ENCODE assay signal across 34 cellular contexts in the genomic region with DNA sequence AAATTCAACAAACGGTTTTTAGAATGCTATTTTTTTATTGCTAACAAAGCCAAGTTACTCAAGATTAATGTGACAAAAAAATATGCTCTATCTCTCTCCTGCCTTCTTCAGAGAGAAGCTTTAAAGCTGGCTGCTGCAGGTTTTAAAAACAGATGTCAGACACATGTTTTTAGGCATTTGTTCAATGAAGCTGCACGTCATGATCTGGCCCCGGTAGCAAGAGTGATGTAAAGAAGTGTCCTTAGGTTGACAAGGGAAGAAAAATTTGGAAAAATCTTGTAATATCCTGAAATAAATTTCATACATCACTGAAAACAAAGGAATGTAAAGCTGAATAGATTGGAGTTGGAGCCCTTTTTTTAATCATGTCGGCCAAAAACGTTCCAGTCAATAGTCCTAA.
"Had no signal": no experiment of that assay in that cellular context is flagged by ENCODE, and none has a peak within 500 bp of the region (broad histone marks: within the 10 kb centered on the region; RNA-seq: fewer than 3 reads in every experiment).

No MANE protein-coding gene starts in this region.

- H3K27me3 Mint-ChIP-seq: activated CD4-positive, alpha-beta memory T cell treated with anti-CD3 and anti-CD28 coated beads for 36 hours; activated CD4-positive, alpha-beta T cell treated with anti-CD3 and anti-CD28 coated beads, Interleukin-2, amount 10 ng/mL, durations not matched to agents 24 days and 14 days; natural killer cell treated with Interleukin-12 subunit alpha and Interleukin-12 subunit beta and Interleukin-15 and Interleukin-18, amount 100 ng/mL, for 72 hours; stimulated activated naive CD8-positive, alpha-beta T cell treated with anti-CD3 and anti-CD28 coated beads, Interleukin-15, amount 100 ng/mL, for 72 hours; T-helper 17 cell; type B pancreatic cell had no signal

- H3K4me3 ChIP-seq: adrenal gland, heart right ventricle, lung, mucosa of descending colon, skin epidermis, uterus had no signal

- DNase-seq: activated CD4-positive, alpha-beta memory T cell treated with anti-CD3 and anti-CD28 coated beads for 36 hours; activated CD4-positive, alpha-beta T cell treated with anti-CD3 and anti-CD28 coated beads, Interleukin-2, amount 10 ng/mL, durations not matched to agents 24 days and 14 days; activated CD4-positive, CD25-positive, alpha-beta regulatory T cell treated with anti-CD3 and anti-CD28 coated beads, Interleukin-2, amount 50 U/mL, for 72 hours; activated CD8-positive, alpha-beta memory T cell treated with anti-CD3 and anti-CD28 coated beads, Interleukin-2, amount 50 U/mL, for 4 hours; activated effector memory CD4-positive, alpha-beta T cell treated with anti-CD3 and anti-CD28 coated beads, Interleukin-2, amount 50 U/mL, for 16 hours; activated naive CD4-positive, alpha-beta T cell treated with anti-CD3 and anti-CD28 coated beads for 36 hours; activated naive CD8-positive, alpha-beta T cell treated with anti-CD3 and anti-CD28 coated beads for 36 hours; activated T-cell treated with anti-CD3 and anti-CD28 coated beads, Interleukin-2, amount 50 U/mL, for 1 hour; adrenal gland; aorta; brain microvascular endothelial cell; caudate nucleus; endodermal cell; foreskin keratinocyte; heart right ventricle; mesendoderm; mucosa of descending colon; posterior cingulate gyrus; stimulated activated CD4-positive, alpha-beta T cell treated with anti-CD3 and anti-CD28 coated beads, Interleukin-12 subunit alpha, Interleukin-12 subunit beta, amount 100 ng/mL, for 4 hours; stimulated activated CD4-positive, alpha-beta T cell treated with anti-CD3 and anti-CD28 coated beads, Interleukin-4, amount 100 ng/mL, for 1 hour; stimulated activated naive CD8-positive, alpha-beta T cell treated with anti-CD3 and anti-CD28 coated beads, Interleukin-15, amount 100 ng/mL, for 72 hours; substantia nigra; T-helper 17 cell; T1000; uterus had no signal

- H3K27me3 ChIP-seq: adrenal gland, brain microvascular endothelial cell, foreskin keratinocyte, heart right ventricle, uterus had no signal

- H3K27ac ChIP-seq: adrenal gland, brain microvascular endothelial cell, foreskin keratinocyte, skin epidermis, uterus had no signal

- H3K36me3 ChIP-seq: adrenal gland, brain microvascular endothelial cell, heart right ventricle, uterus had no signal

- H3K36me3 Mint-ChIP-seq: activated CD4-positive, alpha-beta memory T cell treated with anti-CD3 and anti-CD28 coated beads for 36 hours; activated naive CD8-positive, alpha-beta T cell treated with anti-CD3 and anti-CD28 coated beads for 36 hours; natural killer cell treated with Interleukin-12 subunit alpha and Interleukin-12 subunit beta and Interleukin-15 and Interleukin-18, amount 100 ng/mL, for 72 hours; stimulated activated effector memory CD8-positive, alpha-beta T cell treated with anti-CD3 and anti-CD28 coated beads, Interleukin-12 subunit alpha, Interleukin-12 subunit beta, amount 100 ng/mL, for 72 hours; type B pancreatic cell had no signal

- H3K27ac Mint-ChIP-seq: activated CD4-positive, alpha-beta memory T cell treated with anti-CD3 and anti-CD28 coated beads for 36 hours; activated CD4-positive, alpha-beta T cell treated with anti-CD3 and anti-CD28 coated beads, Interleukin-2, amount 10 ng/mL, durations not matched to agents 24 days and 14 days; activated naive CD4-positive, alpha-beta T cell treated with anti-CD3 and anti-CD28 coated beads for 36 hours; activated naive CD8-positive, alpha-beta T cell treated with anti-CD3 and anti-CD28 coated beads for 36 hours; activated T-helper 1 cell treated with anti-CD3 and anti-CD28 coated beads, Interleukin-12 subunit alpha, Interleukin-12 subunit beta, Interleukin-2, Interleukin-4 antibody, amounts not matched to agents 30 ng/mL and 10 ng/mL and 1 ng/mL, durations not matched to agents 14 hours and 24 hours and 36 hours; endodermal cell; natural killer cell treated with Interleukin-12 subunit alpha and Interleukin-12 subunit beta and Interleukin-15 and Interleukin-18, amount 100 ng/mL, for 72 hours; stimulated activated effector memory CD8-positive, alpha-beta T cell treated with anti-CD3 and anti-CD28 coated beads, Interleukin-12 subunit alpha, Interleukin-12 subunit beta, amount 100 ng/mL, for 72 hours; stimulated activated naive CD8-positive, alpha-beta T cell treated with anti-CD3 and anti-CD28 coated beads, Interleukin-15, amount 100 ng/mL, for 72 hours; T-helper 17 cell; type B pancreatic cell had no signal

- H3K4me1 Mint-ChIP-seq: activated CD4-positive, alpha-beta T cell treated with anti-CD3 and anti-CD28 coated beads, Interleukin-2, amount 10 ng/mL, durations not matched to agents 24 days and 14 days; activated naive CD8-positive, alpha-beta T cell treated with anti-CD3 and anti-CD28 coated beads for 36 hours; endodermal cell; stimulated activated effector memory CD8-positive, alpha-beta T cell treated with anti-CD3 and anti-CD28 coated beads, Interleukin-12 subunit alpha, Interleukin-12 subunit beta, amount 100 ng/mL, for 72 hours; stimulated activated naive CD8-positive, alpha-beta T cell treated with anti-CD3 and anti-CD28 coated beads, Interleukin-15, amount 100 ng/mL, for 72 hours; T-helper 17 cell had no signal

- H3K9me3 ChIP-seq: adrenal gland, heart right ventricle, mucosa of descending colon, uterus had no signal

- ATAC-seq: esophagus mucosa; foreskin keratinocyte; left lobe of liver; mucosa of descending colon; natural killer cell treated with Interleukin-12 subunit alpha and Interleukin-12 subunit beta and Interleukin-15 and Interleukin-18, amount 100 ng/mL, for 72 hours; sciatic nerve; stimulated activated effector memory CD8-positive, alpha-beta T cell treated with anti-CD3 and anti-CD28 coated beads, Interleukin-12 subunit alpha, Interleukin-12 subunit beta, amount 100 ng/mL, for 72 hours; stimulated activated naive CD8-positive, alpha-beta T cell treated with anti-CD3 and anti-CD28 coated beads, Interleukin-15, amount 100 ng/mL, for 72 hours; T-helper 17 cell had no signal

- H3K4me1 ChIP-seq: foreskin keratinocyte, uterus had no signal

- H3K4me3 Mint-ChIP-seq: activated CD4-positive, alpha-beta memory T cell treated with anti-CD3 and anti-CD28 coated beads for 36 hours; activated CD4-positive, alpha-beta T cell treated with anti-CD3 and anti-CD28 coated beads, Interleukin-2, amount 10 ng/mL, durations not matched to agents 24 days and 14 days; activated naive CD4-positive, alpha-beta T cell treated with anti-CD3 and anti-CD28 coated beads for 36 hours; activated naive CD8-positive, alpha-beta T cell treated with anti-CD3 and anti-CD28 coated beads for 36 hours; activated T-helper 1 cell treated with anti-CD3 and anti-CD28 coated beads, Interleukin-12 subunit alpha, Interleukin-12 subunit beta, Interleukin-2, Interleukin-4 antibody, amounts not matched to agents 30 ng/mL and 10 ng/mL and 1 ng/mL, durations not matched to agents 14 hours and 24 hours and 36 hours; endodermal cell; natural killer cell treated with Interleukin-12 subunit alpha and Interleukin-12 subunit beta and Interleukin-15 and Interleukin-18, amount 100 ng/mL, for 72 hours; stimulated activated effector memory CD8-positive, alpha-beta T cell treated with anti-CD3 and anti-CD28 coated beads, Interleukin-12 subunit alpha, Interleukin-12 subunit beta, amount 100 ng/mL, for 72 hours; stimulated activated naive CD8-positive, alpha-beta T cell treated with anti-CD3 and anti-CD28 coated beads, Interleukin-15, amount 100 ng/mL, for 72 hours; T-helper 17 cell; type B pancreatic cell had no signal

- H3K9me3 Mint-ChIP-seq: activated CD4-positive, alpha-beta memory T cell treated with anti-CD3 and anti-CD28 coated beads for 36 hours; activated naive CD4-positive, alpha-beta T cell treated with anti-CD3 and anti-CD28 coated beads for 36 hours; endodermal cell had no signal
